11 cellular contexts compared by ENCODE assay signal in genomic region chr11:76664578-76665061, GRCh38. TPM values are rescaled to one million over a fixed set of nuclear protein-coding genes. Genes with fewer than 3 reads are reported as not detected.
A peak's percentile ranks its signal among the peaks of the same experiment; 100 is the strongest.
DNase-seq lines count a peak whose midpoint lies in the region; ATAC-seq and TF ChIP-seq lines count a peak whose summit lies in the region.
"Had no signal": no experiment of that assay in that cellular context is flagged by ENCODE, and none has a peak within 500 bp of the region (broad histone marks: within the 10 kb centered on the region; RNA-seq: fewer than 3 reads in every experiment).

No MANE protein-coding gene starts in this region.

- TF ChIP-seq CTCF in mammary epithelial cell (conservative IDR thresholded peaks at IDR 0.05 in 1 of 2, IDR thresholded peaks at IDR 0.05 in 1 of 2; ENCODE audit: extremely low read depth in 1 of 2, insufficient read depth in 1 of 2, low read depth in 1 of 2, low read length in 2 of 2) = no peak

- H3K4me1 Mint-ChIP-seq in IgD-negative memory B cell (peaks cover 23 to 37% (median 36%) of the 10 kb centered on the region in 3 donors), naive B cell (peaks cover 57 to 64% (median 63%) of the 10 kb centered on the region in 3 donors)
- peaks cover 22% of the 10 kb centered on the region for H3K4me1 Mint-ChIP-seq in activated naive CD8-positive, alpha-beta T cell (ENCODE audit: low read depth)

- no peaks in the 10 kb centered on the region for H3K9me3 ChIP-seq in mammary epithelial cell (replicated peaks; ENCODE audit: insufficient read depth, low read length)

- H3K9me3 Mint-ChIP-seq in IgD-negative memory B cell (no peaks in the 10 kb centered on the region), naive B cell (no peaks in the 10 kb centered on the region)
- H3K9me3 Mint-ChIP-seq in activated naive CD8-positive, alpha-beta T cell (ENCODE audit: low read depth) = no peaks in the 10 kb centered on the region

- H3K4me1 ChIP-seq in mammary epithelial cell (ENCODE audit: insufficient read depth, low read length) = no peaks in the 10 kb centered on the region

- dilution Hi-C loops in mammary epithelial cell (cut with HindIII; ENCODE audit: low sequenced_read_pairs) = no loop called here

- H3K27me3 Mint-ChIP-seq in IgD-negative memory B cell = peaks cover 53% of the 10 kb centered on the region
- H3K27me3 Mint-ChIP-seq in activated naive CD8-positive, alpha-beta T cell = no peaks in the 10 kb centered on the region
- peaks cover 19 to 71% (median 60%) of the 10 kb centered on the region in 3 donors for H3K27me3 Mint-ChIP-seq in naive B cell

- CTCF ChIA-PET in mammary epithelial cell (lab: Charles Lee; ENCODE audit: low non-redundant PET) = no interaction called here

- no peak overlapping the region for H3K9ac ChIP-seq in mammary epithelial cell (ENCODE audit: insufficient read depth, low read length)

- peak overlapping the region in 2 of 3 donors; percentile 31 to 78 for H3K27ac Mint-ChIP-seq in IgD-negative memory B cell
- peak overlapping the region; percentile 51 for H3K27ac Mint-ChIP-seq in activated naive CD8-positive, alpha-beta T cell
- H3K27ac Mint-ChIP-seq in naive B cell = peak overlapping the region; percentile 67 to 96 (median 87)

- 87% methylated on average over 11 of the region's 11 CpGs for WGBS in mammary epithelial cell (ENCODE audit: low coverage, missing lambda C conversion rate)

- no TSS peak for BruUV-seq in mammary epithelial cell (replicated peaks; lab: Mats Ljungman, UMichigan)

- peak overlapping the region in 2 of 4 donors; percentile 20 to 65 for H3K4me3 Mint-ChIP-seq in IgD-negative memory B cell
- H3K4me3 Mint-ChIP-seq in activated naive CD8-positive, alpha-beta T cell = no peak overlapping the region
- H3K4me3 Mint-ChIP-seq in naive B cell = peak overlapping the region in 7 of 8 donors; percentile 36 to 83 (median 74)

- no peak overlapping the region for H3K4me3 ChIP-seq in mammary epithelial cell (replicated peaks in 1 of 3; ENCODE audit: insufficient read depth in 1 of 3, low read depth in 2 of 3, low read length in 3 of 3)

- intact Hi-C loops in mammary epithelial cell (cut with micrococcal nuclease) = no loop called here

- peak; percentile 69 to 76 for ATAC-seq in naive B cell (ENCODE audit: low read depth in 2 of 2)
- ATAC-seq in HG02623 (IDR thresholded peaks at IDR 0.05; ENCODE audit: unreplicated experiment) = no peak

- H2AFZ ChIP-seq in mammary epithelial cell (ENCODE audit: low read depth, low read length) = no peak overlapping the region

- DNase-seq in CD1c-positive myeloid dendritic cell (ENCODE audit: extremely low spot score) = peak; percentile 13
- peak; percentile 63 for DNase-seq in naive B cell
- no peak for DNase-seq in mammary epithelial cell
- no peak for DNase-seq in stimulated activated naive CD4-positive, alpha-beta T cell treated with Interleukin-2 at 50 U/mL for 16 hours (lab: John Stamatoyannopoulos, UW)
- DNase-seq in NCI-H2081 (lab: John Stamatoyannopoulos, UW) = no peak
- DNase-seq: amygdala, NCI-H1105 treated with DMSO at 0.1 percent for 48 hours, SW 1271 had no signal

- no peak overlapping the region for H3K27ac ChIP-seq in mammary epithelial cell (ENCODE audit: insufficient read depth, low read depth, low read length)

- H3K36me3 Mint-ChIP-seq in IgD-negative memory B cell (no peaks in the 10 kb centered on the region), naive B cell (no peaks in the 10 kb centered on the region)
- H3K36me3 Mint-ChIP-seq in activated naive CD8-positive, alpha-beta T cell = no peaks in the 10 kb centered on the region

- H4K20me1 ChIP-seq in mammary epithelial cell (ENCODE audit: insufficient read depth, low read length) = no peaks in the 10 kb centered on the region

- no peaks in the 10 kb centered on the region for H3K36me3 ChIP-seq in mammary epithelial cell (ENCODE audit: insufficient read depth, low read length)

- peaks cover 3% of the 10 kb centered on the region for H3K27me3 ChIP-seq in mammary epithelial cell (ENCODE audit: insufficient read depth, low read length)

- in situ Hi-C loops in mammary epithelial cell (cut with MboI; ENCODE audit: low sequenced_read_pairs in 2 of 2) = no loop called here

- no peak overlapping the region for H3K4me2 ChIP-seq in mammary epithelial cell (ENCODE audit: insufficient read depth, low read depth, low read length)

- no peaks in the 10 kb centered on the region for H3K79me2 ChIP-seq in mammary epithelial cell (ENCODE audit: insufficient read depth, low read length)

RNA-seq across cellular contexts. Expression of gene LRRC32, which starts 5.9 kb away (rescaled TPM):
- polyA plus RNA-seq in IgD-negative memory B cell (not detected), naive B cell (ENCODE audit: low read depth in 6 of 6) (1 to 10 TPM in 1 of 6 donors, under 1 TPM in 1, not detected in 4; 0.13 to 1.9 TPM), mammary epithelial cell (not detected)
- total RNA-seq in mammary epithelial cell = under 1 TPM in 1 of 2 donors, not detected in 1; under 0.01 TPM
- polyA minus RNA-seq in mammary epithelial cell = not detected

Comparison
In these comparisons a context has a peak if more than half of its experiments do, and no peak if none do; other contexts are left out.
1. DNase-seq: peak in CD1c-positive myeloid dendritic cell (single experiment) and naive B cell (single experiment); none in mammary epithelial cell (single experiment), stimulated activated naive CD4-positive, alpha-beta T cell treated with Interleukin-2 at 50 U/mL for 16 hours (single experiment) and NCI-H2081 (0 of 2).
2. Peak in every context shown above with its lines, with median percentiles within 50 percentile points of each other: H3K27ac Mint-ChIP-seq.